In the genomic region with DNA sequence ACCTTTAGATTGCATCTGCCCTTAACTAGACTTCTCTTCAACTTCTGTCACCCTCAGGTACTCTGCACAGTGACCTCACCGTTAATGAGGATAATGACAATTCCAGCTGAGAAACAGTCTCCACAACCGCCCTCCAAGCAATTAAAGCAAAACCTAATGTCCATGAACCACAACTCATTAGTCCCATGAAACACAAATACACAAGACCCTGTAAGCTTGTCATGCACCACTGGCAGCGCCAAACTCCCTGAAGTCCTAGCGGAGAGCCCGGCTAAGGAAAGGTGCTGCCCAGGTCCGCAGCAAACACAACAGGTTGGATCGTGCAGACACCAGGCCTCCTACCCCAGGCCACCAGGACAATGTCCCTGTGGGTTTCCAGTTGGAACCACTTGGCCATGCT, we compare ENCODE assay signal across 12 cellular contexts. TPM values are rescaled to one million over a fixed set of nuclear protein-coding genes. Genes with fewer than 3 reads are reported as not detected.
DNase-seq lines count a peak whose midpoint lies in the region; ATAC-seq, FAIRE-seq and TF ChIP-seq lines count a peak whose summit lies in the region.
"Had no signal": no experiment of that assay in that cellular context is flagged by ENCODE, and none has a peak within 500 bp of the region (broad histone marks: within the 10 kb centered on the region; RNA-seq: fewer than 3 reads in every experiment).

No MANE protein-coding gene starts in this region.

- H3K27ac ChIP-seq in VCaP, result peak overlapping the region; percentile 97
- H3K27ac ChIP-seq in kidney (ENCODE audit: low read depth in 2 of 2, low read length in 2 of 2), result peak overlapping the region; percentile 92
- peak overlapping the region in 11 of 21 experiments; percentile 3 to 78 (median 40) for H3K27ac ChIP-seq in skin epidermis

- TF ChIP-seq CTCF in VCaP (conservative IDR thresholded peaks at IDR 0.05) (no peak), kidney (IDR thresholded peaks at IDR 0.05; ENCODE audit: borderline replicate concordance, extremely low read depth, insufficient read depth) (no peak)

- peak overlapping the region; percentile 37 to 84 for H3K9ac ChIP-seq in kidney (ENCODE audit: low read length in 2 of 2)

- FAIRE-seq in kidney (lab: Jason Lieb, UNC), result no peak
- FAIRE-seq: A204.1 had no signal

- peak; percentile 46 for DNase-seq in DMS53 (lab: John Stamatoyannopoulos, UW)
- DNase-seq in DMS53 treated with DMSO at 0.1 percent for 48 hours (lab: John Stamatoyannopoulos, UW; ENCODE audit: unreplicated experiment), result no peak
- DNase-seq in kidney, result no peak
- DNase-seq: activated T-cell treated with anti-CD3 and anti-CD28 coated beads, Interleukin-2, amount 50 U/mL, for 1 hour; KBM-7; RPMI8226 had no signal

- no peaks in the 10 kb centered on the region for H3K9me3 ChIP-seq in kidney (ENCODE audit: control insufficient read depth in 1 of 2, low read length in 2 of 2)

- peaks cover 3 to 37% of the 10 kb centered on the region in 2 donors for H3K36me3 ChIP-seq in kidney (ENCODE audit: control insufficient read depth in 1 of 2, insufficient read depth in 2 of 2, low read length in 2 of 2)

- intact Hi-C loops in kidney (cut with DNase I), result loop anchor here (10.0 kb wide), 1 partner anchor 99 kb away; no protein-coding TSS in a partner anchor

- peaks cover 74 to 79% of the 10 kb centered on the region in 2 donors for H3K4me1 ChIP-seq in kidney (ENCODE audit: control insufficient read depth in 1 of 2, insufficient read depth in 1 of 2, low read depth in 1 of 2, low read length in 2 of 2)

- H3K4me3 ChIP-seq in kidney (ENCODE audit: low read length in 2 of 2) (peak overlapping the region; percentile 47 to 99), skin epidermis (no peak overlapping the region)

- no peak for ATAC-seq in esophagus mucosa
- no peak for ATAC-seq in HG02938 (IDR thresholded peaks at IDR 0.05; ENCODE audit: unreplicated experiment)
- ATAC-seq in GM21717 (IDR thresholded peaks at IDR 0.05; ENCODE audit: unreplicated experiment), result no peak

RNA-seq across cellular contexts. Expression of gene SMAD7, which starts 7.4 kb away (rescaled TPM):
- total RNA-seq in kidney, result 32.6 TPM
- 17.3 TPM for polyA plus RNA-seq in kidney (ENCODE audit: insufficient read depth, low read depth, low replicate concordance)
- 3.7 TPM for total RNA-seq in esophagus mucosa

Comparison
In these comparisons a context has a peak if more than half of its experiments do, and no peak if none do; other contexts are left out.
1. H3K27ac ChIP-seq: peak in every context shown above with its lines; median percentile 97 in VCaP; 92 in kidney; 40 in skin epidermis.
2. H3K4me3 ChIP-seq: peak in kidney (2 of 2); none in skin epidermis (0 of 7).